ENCODE assay signal across 15 cellular contexts in genomic region chr21:36126621-36127110, GRCh38. TPM values are rescaled to one million over a fixed set of nuclear protein-coding genes. Genes with fewer than 3 reads are reported as not detected.
DNase-seq lines count a peak whose midpoint lies in the region; ATAC-seq and TF ChIP-seq lines count a peak whose summit lies in the region.
"Had no signal": no experiment of that assay in that cellular context is flagged by ENCODE, and none has a peak within 500 bp of the region (broad histone marks: within the 10 kb centered on the region; RNA-seq: fewer than 3 reads in every experiment).

No MANE protein-coding gene starts in this region.

- no peaks in the 10 kb centered on the region for H3K27me3 Mint-ChIP-seq in activated T-helper 17 cell treated with anti-CD3 and anti-CD28 coated beads, Interleukin-2, amount 50 U/mL, for 72 hours

- peak; percentile 24 for DNase-seq in activated CD8-positive, alpha-beta memory T cell treated with anti-CD3 and anti-CD28 coated beads for 24 hours
- DNase-seq in activated CD8-positive, alpha-beta memory T cell treated with anti-CD3 and anti-CD28 coated beads, Interleukin-2, amount 50 U/mL, for 4 hours: no peak
- DNase-seq in left lobe of liver (ENCODE audit: low spot score) (peak; percentile 26), upper lobe of left lung (no peak), H7 (no peak)
- DNase-seq in stimulated activated CD4-positive, alpha-beta T cell treated with anti-CD3 and anti-CD28 coated beads, Interleukin-12 subunit alpha, Interleukin-12 subunit beta, amount 100 ng/mL, for 4 hours: no peak
- DNase-seq: 8988T, DMS 273 treated with DMSO at 0.1 percent for 48 hours, NCI-H226, NCI-H526, OCI-M1 had no signal

- H3K36me3 Mint-ChIP-seq in activated T-helper 17 cell treated with anti-CD3 and anti-CD28 coated beads, Interleukin-2, amount 50 U/mL, for 72 hours (ENCODE audit: low read depth): no peaks in the 10 kb centered on the region

- H3K27ac Mint-ChIP-seq in activated T-helper 17 cell treated with anti-CD3 and anti-CD28 coated beads, Interleukin-2, amount 50 U/mL, for 72 hours: peak overlapping the region; percentile 63

- H3K4me3 ChIP-seq in upper lobe of left lung (no peak overlapping the region), H7 (ENCODE audit: insufficient read depth, low read depth, low read length) (no peak overlapping the region)
- H3K4me3 ChIP-seq: BLaER1 treated with 17β-estradiol and CSF1 and Interleukin-3, amounts not matched to agents 10 nM and 100 nM; K562 had no signal

- H3K9me3 Mint-ChIP-seq in activated T-helper 17 cell treated with anti-CD3 and anti-CD28 coated beads, Interleukin-2, amount 50 U/mL, for 72 hours: no peaks in the 10 kb centered on the region

- H3K36me3 ChIP-seq in upper lobe of left lung (no peaks in the 10 kb centered on the region), H7 (replicated peaks; ENCODE audit: control insufficient read depth, insufficient read depth, low read length) (no peaks in the 10 kb centered on the region)
- H3K36me3 ChIP-seq: BLaER1 treated with 17β-estradiol and CSF1 and Interleukin-3, amounts not matched to agents 10 nM and 100 nM had no signal

- no peak for TF ChIP-seq EP300 in upper lobe of left lung (IDR thresholded peaks at IDR 0.05)

- WGBS in upper lobe of left lung, 2 donors: 95 to 96% methylated on average over 5 of the region's 5 CpGs

- no peak for TF ChIP-seq CTCF in upper lobe of left lung (IDR thresholded peaks at IDR 0.05)

- peaks cover 0 to 26% (median 13%) of the 10 kb centered on the region in 4 donors for H3K4me1 ChIP-seq in upper lobe of left lung

- ATAC-seq in activated T-helper 17 cell treated with anti-CD3 and anti-CD28 coated beads, Interleukin-2, amount 50 U/mL, for 72 hours (replicated peaks): no peak
- ATAC-seq in left lobe of liver (no peak), upper lobe of left lung (ENCODE audit: low FRiP score in 2 of 2) (no peak), HG02610 (IDR thresholded peaks at IDR 0.05; ENCODE audit: unreplicated experiment) (no peak)
- ATAC-seq: K562 had no signal

- no peaks in the 10 kb centered on the region for H3K27me3 ChIP-seq in upper lobe of left lung
- H3K27me3 ChIP-seq in H7 (ENCODE audit: control insufficient read depth, insufficient read depth, low read length): peaks cover 3% of the 10 kb centered on the region

- no peak for TF ChIP-seq POLR2A in upper lobe of left lung (IDR thresholded peaks at IDR 0.05)

- peaks cover 7% of the 10 kb centered on the region for H3K4me1 Mint-ChIP-seq in activated T-helper 17 cell treated with anti-CD3 and anti-CD28 coated beads, Interleukin-2, amount 50 U/mL, for 72 hours

- no peaks in the 10 kb centered on the region for H3K9me3 ChIP-seq in upper lobe of left lung
- H3K9me3 ChIP-seq: BLaER1 treated with 17β-estradiol and CSF1 and Interleukin-3, amounts not matched to agents 10 nM and 100 nM had no signal

- peak overlapping the region; percentile 24 to 69 (median 48) for H3K27ac ChIP-seq in upper lobe of left lung
- H3K27ac ChIP-seq: BLaER1 treated with 17β-estradiol and CSF1 and Interleukin-3, amounts not matched to agents 10 nM and 100 nM had no signal

- no peak overlapping the region for H3K4me3 Mint-ChIP-seq in activated T-helper 17 cell treated with anti-CD3 and anti-CD28 coated beads, Interleukin-2, amount 50 U/mL, for 72 hours

RNA-seq across cellular contexts. Expression of gene CBR3, which starts 8.2 kb away (rescaled TPM):
- total RNA-seq in activated T-helper 17 cell treated with anti-CD3 and anti-CD28 coated beads, Interleukin-2, amount 50 U/mL, for 72 hours: 10 to 100 TPM; 19.7 to 23.2 TPM
- total RNA-seq in left lobe of liver (not detected), upper lobe of left lung (1 to 10 TPM; 3.8 to 8.4 (median 6.2) TPM)
- total RNA-seq in H7 (2014; rRNA removed; shearing (Covaris generic)): 8.3 and 12.1 TPM in 2 replicates
- total RNA-seq: K562 had no signal

RNA-seq across cellular contexts. Expression of gene DOP1B, which starts 30.0 kb away (rescaled TPM):
- total RNA-seq in activated T-helper 17 cell treated with anti-CD3 and anti-CD28 coated beads, Interleukin-2, amount 50 U/mL, for 72 hours: 10 to 100 TPM; 13.5 to 13.6 TPM
- 23.6 TPM for total RNA-seq in left lobe of liver
- total RNA-seq in upper lobe of left lung: 10 to 100 TPM; 13.7 to 78.6 (median 23.0) TPM
- 0.90 and 5.0 TPM in 2 replicates for total RNA-seq in H7 (2014; rRNA removed; shearing (Covaris generic))

RNA-seq across cellular contexts. Expression of gene CBR1, which starts 56.8 kb away (rescaled TPM):
- 10 to 100 TPM; 21.8 to 63.9 TPM for total RNA-seq in activated T-helper 17 cell treated with anti-CD3 and anti-CD28 coated beads, Interleukin-2, amount 50 U/mL, for 72 hours
- 152 TPM for total RNA-seq in left lobe of liver
- total RNA-seq in upper lobe of left lung: 100 to 1,000 TPM in 3 of 6 donors, 10 to 100 TPM in 3; 62.6 to 322 (median 106) TPM
- total RNA-seq in H7 (2014; rRNA removed; shearing (Covaris generic)): 95.3 and 129 TPM in 2 replicates

Comparison
In these comparisons a context has a peak if more than half of its experiments do, and no peak if none do; other contexts are left out.
1. DNase-seq: peak in activated CD8-positive, alpha-beta memory T cell treated with anti-CD3 and anti-CD28 coated beads for 24 hours (single experiment) and left lobe of liver (single experiment); none in activated CD8-positive, alpha-beta memory T cell treated with anti-CD3 and anti-CD28 coated beads, Interleukin-2, amount 50 U/mL, for 4 hours (single experiment), upper lobe of left lung (0 of 2), H7 (single experiment) and stimulated activated CD4-positive, alpha-beta T cell treated with anti-CD3 and anti-CD28 coated beads, Interleukin-12 subunit alpha, Interleukin-12 subunit beta, amount 100 ng/mL, for 4 hours (single experiment).